ENCODE assay signal across 8 cellular contexts in the genomic region with DNA sequence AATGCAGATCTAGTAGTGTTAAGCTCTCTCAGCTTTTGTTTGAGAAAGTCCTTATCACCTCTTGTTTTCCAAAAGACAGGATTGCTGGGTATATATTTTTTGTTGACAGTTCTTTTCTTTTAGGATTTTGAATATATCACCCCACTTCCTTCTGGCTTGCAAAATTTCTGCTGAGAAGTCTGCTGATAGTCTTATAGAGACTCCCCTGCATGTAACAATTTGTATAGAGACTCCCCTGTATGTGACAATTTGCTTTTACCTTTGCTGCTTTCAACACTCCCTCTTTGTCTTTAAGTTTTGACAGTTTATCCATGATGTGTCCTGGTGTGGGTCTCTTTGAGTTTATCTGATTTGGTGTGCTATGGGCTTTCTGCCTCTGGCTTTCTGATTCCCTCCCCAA.
"Had no signal": no experiment of that assay in that cellular context is flagged by ENCODE, and none has a peak within 500 bp of the region (broad histone marks: within the 10 kb centered on the region; RNA-seq: fewer than 3 reads in every experiment).

No MANE protein-coding gene starts in this region.

- ATAC-seq: K562 had no signal

- FAIRE-seq: HTR-8/SVneo, K562 had no signal

- DNase-seq: IMR-90, KBM-7, KG1 had no signal

- H3K9ac ChIP-seq: KMS-11 had no signal

- H3K4me3 Mint-ChIP-seq: IgD-negative memory B cell had no signal

- H3K36me3 Mint-ChIP-seq: IgD-negative memory B cell had no signal

- H3K4me3 ChIP-seq: K562 had no signal

- H3K27ac Mint-ChIP-seq: IgD-negative memory B cell had no signal

- H3K27ac ChIP-seq: HL-60, KMS-11 had no signal

- H3K4me2 ChIP-seq: KMS-11 had no signal
